ENCODE assay signal across 8 cellular contexts in genomic region chr1:32291708-32292508, GRCh38. TPM values are rescaled to one million over a fixed set of nuclear protein-coding genes. Genes with fewer than 3 reads are reported as not detected.
DNase-seq lines count a peak whose midpoint lies in the region; ATAC-seq and TF ChIP-seq lines count a peak whose summit lies in the region.

HDAC1 (plus strand) TSS chr1:32292083; CDS start chr1:32292170, 87 bp downstream.

- peak; percentile 98 for DNase-seq in GM10266 (ENCODE audit: extremely low spot score)
- peak; percentile 93 for DNase-seq in NCI-H1105 (lab: John Stamatoyannopoulos, UW)
- DNase-seq in SKM-1 (lab: John Stamatoyannopoulos, UW; ENCODE audit: unreplicated experiment): peak; percentile 98
- peak; percentile 98 for DNase-seq in activated naive CD4-positive, alpha-beta T cell treated with anti-CD3 and anti-CD28 coated beads, Interleukin-2, amount 50 U/mL, for 72 hours (ENCODE audit: low spot score in 2 of 2)
- peak; percentile 99 for DNase-seq in glomerular visceral epithelial cell (ENCODE audit: extremely low spot score)
- peak; percentile 94 for DNase-seq in omental fat pad (ENCODE audit: low spot score)

- H3K9me3 Mint-ChIP-seq in activated naive CD4-positive, alpha-beta T cell treated with anti-CD3 and anti-CD28 coated beads, Interleukin-2, amount 50 U/mL, for 72 hours: no peaks in the 10 kb centered on the region

- H3K27ac ChIP-seq in temporal lobe (ENCODE audit: low read depth, low read length): peak within 1 kb of the TSS; percentile 11

- peaks cover 10 to 34% of the 10 kb centered on the region in 2 donors for H3K36me3 Mint-ChIP-seq in activated naive CD4-positive, alpha-beta T cell treated with anti-CD3 and anti-CD28 coated beads, Interleukin-2, amount 50 U/mL, for 72 hours

- peak; percentile 96 for ATAC-seq in HG02623 (IDR thresholded peaks at IDR 0.05; ENCODE audit: unreplicated experiment)
- ATAC-seq in activated naive CD4-positive, alpha-beta T cell treated with anti-CD3 and anti-CD28 coated beads, Interleukin-2, amount 50 U/mL, for 72 hours: peak; percentile 98 to 99
- peak; percentile 98 for ATAC-seq in omental fat pad (ENCODE audit: low FRiP score)

- TF ChIP-seq CTCF in GM10266 (IDR thresholded peaks at IDR 0.05; ENCODE audit: control insufficient read depth, insufficient read depth, low read depth, missing control alignments) (no peak), omental fat pad (IDR thresholded peaks at IDR 0.05) (no peak)

- H3K27ac Mint-ChIP-seq in activated naive CD4-positive, alpha-beta T cell treated with anti-CD3 and anti-CD28 coated beads, Interleukin-2, amount 50 U/mL, for 72 hours: peak within 1 kb of the TSS; percentile 88 to 98

RNA-seq across cellular contexts. Expression of gene HDAC1, which starts in this region (rescaled TPM):
- 100 to 1,000 TPM; 185 to 200 TPM for total RNA-seq in activated naive CD4-positive, alpha-beta T cell treated with anti-CD3 and anti-CD28 coated beads, Interleukin-2, amount 50 U/mL, for 72 hours
- 10 to 100 TPM; 32.3 to 52.6 (median 39.5) TPM for total RNA-seq in omental fat pad
- total RNA-seq in temporal lobe: 18.7 TPM

Comparison
In these comparisons a context has a peak if more than half of its experiments do, and no peak if none do; other contexts are left out.
1. Peak in every context shown above with its lines: DNase-seq, ATAC-seq and H3K27ac ChIP-seq.